1 cellular context compared by ENCODE assay signal in the genomic region with DNA sequence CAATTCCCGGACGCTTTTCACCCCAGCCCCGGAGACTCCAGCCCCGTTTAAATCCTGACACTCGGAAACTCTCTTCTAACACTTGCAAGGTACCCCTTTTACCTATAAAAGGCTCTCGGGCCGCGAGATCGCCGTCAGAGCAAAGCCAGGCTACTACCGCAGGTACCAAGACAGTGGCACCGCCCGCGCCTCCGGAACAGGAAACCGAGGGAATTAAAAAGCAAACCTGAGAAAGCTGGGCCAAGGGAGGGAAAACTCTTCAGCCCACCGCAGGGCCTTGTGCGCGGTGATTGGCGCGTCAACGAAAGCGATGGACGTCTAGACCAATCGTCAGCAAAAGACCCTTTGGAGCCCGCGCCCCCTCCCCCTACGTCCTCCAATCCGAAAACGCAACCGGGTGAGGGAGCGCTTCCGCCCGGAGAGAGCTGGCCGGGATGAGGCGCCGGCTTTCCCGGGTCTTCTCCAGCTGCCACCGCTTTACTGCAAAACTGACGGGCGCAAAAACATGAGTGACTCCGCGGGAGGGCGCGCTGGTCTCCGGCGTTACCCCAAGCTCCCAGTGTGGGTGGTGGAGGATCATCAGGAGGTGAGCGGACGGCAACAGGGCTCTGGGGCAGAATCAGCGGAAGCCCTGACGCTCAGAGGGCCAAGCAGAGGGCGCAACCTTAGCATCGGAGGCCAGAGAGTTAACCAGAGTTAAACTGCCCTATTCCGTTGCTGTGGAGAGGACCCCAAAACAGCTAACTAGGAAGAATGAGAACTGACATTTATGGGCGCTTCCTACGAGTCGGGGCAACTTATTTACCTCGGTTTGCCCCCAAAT.
TF ChIP-seq lines count a peak whose summit lies in the region.

Gene C5orf22 (plus strand): TSS at position 414 of the 823 bp plus-strand sequence. CDS start 92 bp downstream, at position 506.
Gene DROSHA (minus strand): TSS at position 206 of the 823 bp plus-strand sequence. CDS start 3,034 bp downstream, outside the sequence.

TF ChIP-seq in K562, 482 proteins besides CTCF, POLR2A, EP300 and RAD21 (continued from another document and continues in another):
- TF ChIP-seq ATF6 (CRISPR knock-in tag; IDR thresholded peaks at IDR 0.05) (peak; percentile 38; the same call in 1 of the 2 replicates), ZNF707 (CRISPR knock-in tag; conservative IDR thresholded peaks at IDR 0.05) (0 out of 2 replicates have a peak, but pooled peaks have one; percentile 23), ELF1 (tag; IDR thresholded peaks at IDR 0.05) (peak; percentile 93), MAX (CRISPR knock-in tag; IDR thresholded peaks at IDR 0.05) (peak; percentile 56), KLF1 (tag; IDR thresholded peaks at IDR 0.05) (no peak; the same call in 1 of the 2 replicates), BRD9 (IDR thresholded peaks at IDR 0.05; ENCODE audit: low read depth, partially characterized antibody) (peak; percentile 29), CCAR2 (IDR thresholded peaks at IDR 0.05; ENCODE audit: low read depth, low read length) (no peak), XRCC5 (IDR thresholded peaks at IDR 0.05; ENCODE audit: low read depth, low read length) (no peak), GABPA (tag; conservative IDR thresholded peaks at IDR 0.05; ENCODE audit: low read depth) (peak; percentile 97), MAFG (tag; conservative IDR thresholded peaks at IDR 0.05) (no peak), RBM39 (optimal IDR thresholded peaks at IDR 0.05; ENCODE audit: low read depth, low read length) (peak; percentile 76), ZFP91 (CRISPR knock-in tag; IDR thresholded peaks at IDR 0.05) (no peak), ZFX (CRISPR knock-in tag; IDR thresholded peaks at IDR 0.05) (peak; percentile 61), ZNF354B (CRISPR knock-in tag; IDR thresholded peaks at IDR 0.05) (no peak), MYBL2 (IDR thresholded peaks at IDR 0.05; ENCODE audit: low read depth) (no peak), MYBL2 (CRISPR knock-in tag; IDR thresholded peaks at IDR 0.05; ENCODE audit: borderline replicate concordance) (no peak), HEY1 (CRISPR knock-in tag; IDR thresholded peaks at IDR 0.05; ENCODE audit: borderline replicate concordance) (no peak), CTBP1 (IDR thresholded peaks at IDR 0.05; ENCODE audit: borderline replicate concordance) (peak; percentile 59; the same call in 1 of the 2 replicates), HDAC3 (IDR thresholded peaks at IDR 0.05; ENCODE audit: borderline replicate concordance, partially characterized antibody) (peak; percentile 12), CAMTA2 (CRISPR knock-in tag; conservative IDR thresholded peaks at IDR 0.05) (no peak), SETDB1 (IDR thresholded peaks at IDR 0.05; ENCODE audit: low read length) (no peak), ZNF197 (CRISPR knock-in tag; IDR thresholded peaks at IDR 0.05; ENCODE audit: low read depth) (no peak), BRD4 (IDR thresholded peaks at IDR 0.05) (no peak), KLF10 (CRISPR knock-in tag; IDR thresholded peaks at IDR 0.05) (no peak), ZBTB7A (IDR thresholded peaks at IDR 0.05; ENCODE audit: borderline replicate concordance, control insufficient read depth, low read depth, low read length) (peak; percentile 62; the same call in 1 of the 2 replicates), ZSCAN32 (CRISPR knock-in tag; IDR thresholded peaks at IDR 0.05) (0 out of 2 replicates have a peak, but pooled peaks have one; percentile 15), TBP (optimal IDR thresholded peaks at IDR 0.05; ENCODE audit: low read depth, low read length) (peak; percentile 84), ZNF165 (CRISPR knock-in tag; IDR thresholded peaks at IDR 0.05; ENCODE audit: borderline replicate concordance) (no peak), CXXC5 (CRISPR knock-in tag; IDR thresholded peaks at IDR 0.05) (peak; percentile 66)
- TF ChIP-seq, protein P1, sequence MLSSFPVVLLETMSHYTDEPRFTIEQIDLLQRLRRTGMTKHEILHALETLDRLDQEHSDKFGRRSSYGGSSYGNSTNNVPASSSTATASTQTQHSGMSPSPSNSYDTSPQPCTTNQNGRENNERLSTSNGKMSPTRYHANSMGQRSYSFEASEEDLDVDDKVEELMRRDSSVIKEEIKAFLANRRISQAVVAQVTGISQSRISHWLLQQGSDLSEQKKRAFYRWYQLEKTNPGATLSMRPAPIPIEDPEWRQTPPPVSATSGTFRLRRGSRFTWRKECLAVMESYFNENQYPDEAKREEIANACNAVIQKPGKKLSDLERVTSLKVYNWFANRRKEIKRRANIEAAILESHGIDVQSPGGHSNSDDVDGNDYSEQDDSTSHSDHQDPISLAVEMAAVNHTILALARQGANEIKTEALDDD (IDR thresholded peaks at IDR 0.05) = peak; percentile 84; the same call in 1 of the 2 replicates
- TF ChIP-seq, protein P2, sequence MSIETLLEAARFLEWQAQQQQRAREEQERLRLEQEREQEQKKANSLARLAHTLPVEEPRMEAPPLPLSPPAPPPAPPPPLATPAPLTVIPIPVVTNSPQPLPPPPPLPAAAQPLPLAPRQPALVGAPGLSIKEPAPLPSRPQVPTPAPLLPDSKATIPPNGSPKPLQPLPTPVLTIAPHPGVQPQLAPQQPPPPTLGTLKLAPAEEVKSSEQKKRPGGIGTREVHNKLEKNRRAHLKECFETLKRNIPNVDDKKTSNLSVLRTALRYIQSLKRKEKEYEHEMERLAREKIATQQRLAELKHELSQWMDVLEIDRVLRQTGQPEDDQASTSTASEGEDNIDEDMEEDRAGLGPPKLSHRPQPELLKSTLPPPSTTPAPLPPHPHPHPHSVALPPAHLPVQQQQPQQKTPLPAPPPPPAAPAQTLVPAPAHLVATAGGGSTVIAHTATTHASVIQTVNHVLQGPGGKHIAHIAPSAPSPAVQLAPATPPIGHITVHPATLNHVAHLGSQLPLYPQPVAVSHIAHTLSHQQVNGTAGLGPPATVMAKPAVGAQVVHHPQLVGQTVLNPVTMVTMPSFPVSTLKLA (conservative IDR thresholded peaks at IDR 0.05) = peak; percentile 42 to 73; a peak in 3 of 4 replicates
- TF ChIP-seq, protein P3, sequence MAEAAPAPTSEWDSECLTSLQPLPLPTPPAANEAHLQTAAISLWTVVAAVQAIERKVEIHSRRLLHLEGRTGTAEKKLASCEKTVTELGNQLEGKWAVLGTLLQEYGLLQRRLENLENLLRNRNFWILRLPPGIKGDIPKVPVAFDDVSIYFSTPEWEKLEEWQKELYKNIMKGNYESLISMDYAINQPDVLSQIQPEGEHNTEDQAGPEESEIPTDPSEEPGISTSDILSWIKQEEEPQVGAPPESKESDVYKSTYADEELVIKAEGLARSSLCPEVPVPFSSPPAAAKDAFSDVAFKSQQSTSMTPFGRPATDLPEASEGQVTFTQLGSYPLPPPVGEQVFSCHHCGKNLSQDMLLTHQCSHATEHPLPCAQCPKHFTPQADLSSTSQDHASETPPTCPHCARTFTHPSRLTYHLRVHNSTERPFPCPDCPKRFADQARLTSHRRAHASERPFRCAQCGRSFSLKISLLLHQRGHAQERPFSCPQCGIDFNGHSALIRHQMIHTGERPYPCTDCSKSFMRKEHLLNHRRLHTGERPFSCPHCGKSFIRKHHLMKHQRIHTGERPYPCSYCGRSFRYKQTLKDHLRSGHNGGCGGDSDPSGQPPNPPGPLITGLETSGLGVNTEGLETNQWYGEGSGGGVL (CRISPR knock-in tag; IDR thresholded peaks at IDR 0.05) = no peak
- TF ChIP-seq, protein P4, sequence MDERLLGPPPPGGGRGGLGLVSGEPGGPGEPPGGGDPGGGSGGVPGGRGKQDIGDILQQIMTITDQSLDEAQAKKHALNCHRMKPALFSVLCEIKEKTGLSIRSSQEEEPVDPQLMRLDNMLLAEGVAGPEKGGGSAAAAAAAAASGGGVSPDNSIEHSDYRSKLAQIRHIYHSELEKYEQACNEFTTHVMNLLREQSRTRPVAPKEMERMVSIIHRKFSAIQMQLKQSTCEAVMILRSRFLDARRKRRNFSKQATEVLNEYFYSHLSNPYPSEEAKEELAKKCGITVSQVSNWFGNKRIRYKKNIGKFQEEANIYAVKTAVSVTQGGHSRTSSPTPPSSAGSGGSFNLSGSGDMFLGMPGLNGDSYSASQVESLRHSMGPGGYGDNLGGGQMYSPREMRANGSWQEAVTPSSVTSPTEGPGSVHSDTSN (CRISPR knock-in tag; IDR thresholded peaks at IDR 0.05; ENCODE audit: low read depth) = peak; percentile 62
- TF ChIP-seq, protein P4 (tag; conservative IDR thresholded peaks at IDR 0.05; ENCODE audit: low read depth) = peak; percentile 97
